23 cellular contexts compared by ENCODE assay signal in genomic region chr3:48997102-48997637, GRCh38. TPM values are rescaled to one million over a fixed set of nuclear protein-coding genes. Genes with fewer than 3 reads are reported as not detected.
DNase-seq lines count a peak whose midpoint lies in the region; ATAC-seq, FAIRE-seq and TF ChIP-seq lines count a peak whose summit lies in the region.
"Had no signal": no experiment of that assay in that cellular context is flagged by ENCODE, and none has a peak within 500 bp of the region (broad histone marks: within the 10 kb centered on the region; RNA-seq: fewer than 3 reads in every experiment).

No MANE protein-coding gene starts in this region.

- H2BK15ac ChIP-seq in H1 (ENCODE audit: low read length) = no peak overlapping the region

- no peaks in the 10 kb centered on the region for H3K9me3 ChIP-seq in DND-41 (ENCODE audit: insufficient read depth, low read length, severe bottlenecking)
- no peaks in the 10 kb centered on the region for H3K9me3 ChIP-seq in H1 (ENCODE audit: insufficient read depth in 2 of 2, low read depth in 1 of 2, low read length in 1 of 2)
- H3K9me3 ChIP-seq: body of pancreas, heart right ventricle, MG63, pancreas, tibial artery had no signal

- no peak overlapping the region for H2BK20ac ChIP-seq in H1 (ENCODE audit: low read length)

- H3K79me1 ChIP-seq in H1 (ENCODE audit: low read depth, low read length) = peaks cover 3% of the 10 kb centered on the region

- ATAC-seq in DND-41 (ENCODE audit: insufficient read depth, low read depth) = 0 out of 3 replicates have a peak, but pooled peaks have one; percentile 27
- ATAC-seq: heart right ventricle; left lobe of liver; natural killer cell; stimulated activated memory B cell treated with anti-CD40 and anti-IgM and Interleukin-4, amounts not matched to agents 10 μg/mL and 1 μg/mL and 100 μg/mL, for 72 hours had no signal

- no peaks in the 10 kb centered on the region for H3K79me2 ChIP-seq in DND-41 (ENCODE audit: insufficient read depth, low read length)
- H3K79me2 ChIP-seq in H1 (ENCODE audit: control insufficient read depth in 1 of 2, insufficient read depth in 2 of 2, low read length in 2 of 2) = peaks cover 0 to under 1% of the 10 kb centered on the region in 2 experiments; a peak in 2 of 4 replicates

- H3K36me3 ChIP-seq in DND-41 (ENCODE audit: insufficient read depth, low read length) (peaks cover 4% of the 10 kb centered on the region; the same call in 1 of the 2 replicates), H1 (ENCODE audit: control insufficient read depth in 2 of 4, insufficient read depth in 4 of 4, low read length in 3 of 4) (peaks cover 0 to 3% (median 0%) of the 10 kb centered on the region in 4 experiments; a peak in 2 of 8 replicates)
- H3K36me3 ChIP-seq: MG63, pancreas had no signal

- no peak for DNase-seq in DND-41
- no peak for DNase-seq in RWPE1 (ENCODE audit: low spot score)
- DNase-seq in H1 (ENCODE audit: low read depth in 1 of 2, low spot score in 2 of 2) = no peak
- no peak for DNase-seq in T-helper 1 cell
- no peak for DNase-seq in germinal center (ENCODE audit: low spot score)
- DNase-seq in stimulated activated CD4-positive, alpha-beta T cell treated with anti-CD3 and anti-CD28 coated beads, Interleukin-2, amount 100 ng/mL, for 48 hours = no peak
- DNase-seq: ACHN; activated CD4-positive, alpha-beta T cell treated with anti-CD3 and anti-CD28 coated beads for 48 hours; activated naive CD8-positive, alpha-beta T cell treated with anti-CD3 and anti-CD28 coated beads, Interleukin-2, amount 10 ng/mL, durations not matched to agents 7 days and 5 days; body of pancreas; heart right ventricle; MG63; natural killer cell; NCI-H1417 treated with DMSO at 0.1 percent for 48 hours; NCI-H2107; NCI-H524 treated with DMSO at 0.1 percent for 48 hours; pancreas; tibial artery had no signal

- no peaks in the 10 kb centered on the region for H3K27me3 ChIP-seq in DND-41 (ENCODE audit: insufficient read depth, low read length, poor library complexity)
- H3K27me3 ChIP-seq in H1 (replicated peaks in 1 of 4; ENCODE audit: control insufficient read depth in 3 of 4, extremely low read depth in 1 of 4, insufficient read depth in 3 of 4, low read length in 3 of 4) = no peaks in the 10 kb centered on the region
- H3K27me3 ChIP-seq: body of pancreas, heart right ventricle, MG63, pancreas, tibial artery had no signal

- H2BK12ac ChIP-seq in H1 (ENCODE audit: low read depth, low read length) = no peak overlapping the region

- H3K9ac ChIP-seq in DND-41 (ENCODE audit: low read depth, low read length) = no peak overlapping the region
- H3K9ac ChIP-seq in H1 (replicated peaks in 1 of 4; ENCODE audit: extremely low read depth in 1 of 4, low read depth in 3 of 4, low read length in 3 of 4) = no peak overlapping the region

- H2AK5ac ChIP-seq in H1 (ENCODE audit: low read depth, low read length) = no peak overlapping the region

- H2BK120ac ChIP-seq in H1 (replicated peaks; ENCODE audit: low read depth, low read length) = no peak overlapping the region

- no peaks in the 10 kb centered on the region for H3K23me2 ChIP-seq in H1 (ENCODE audit: low read depth, low read length)

- no peak for TF ChIP-seq POLR2A in H1 (IDR thresholded peaks at IDR 0.05; ENCODE audit: control extremely low read depth in 1 of 2, low read depth in 2 of 2, low read length in 2 of 2)

- 0 out of 2 replicates have a peak overlapping the region, but pooled peaks have one; percentile 5 for H4K8ac ChIP-seq in H1 (ENCODE audit: extremely low read depth, insufficient read depth, low read length)

- H3K4me2 ChIP-seq in DND-41 (ENCODE audit: insufficient read depth, low read length) (no peak overlapping the region), H1 (ENCODE audit: insufficient read depth in 1 of 2, low read depth in 2 of 2, low read length in 2 of 2) (no peak overlapping the region)

- no peak for FAIRE-seq in H1 (lab: Jason Lieb, UNC)
- FAIRE-seq: pancreas, TTC549 had no signal

- POLR2A ChIA-PET in RWPE1 (lab: Yijun Ruan, JAX; ENCODE audit: low non-redundant PET) (no interaction called here), H1 (lab: Charles Lee; ENCODE audit: partially characterized antibody) (interaction anchor here (0.6 to 38.8 kb wide), 5 partner anchors 5 to 123 kb away, joined by 3 to 1518 read pairs (median 4); partner anchors contain the start of genes DALRD3, IMPDH2, NDUFAF3 and P4HTM)

- no peak overlapping the region for H3K18ac ChIP-seq in H1 (ENCODE audit: extremely low read depth, low read length)

- H2AFZ ChIP-seq in DND-41 (ENCODE audit: low read depth, low read length) (no peak overlapping the region), H1 (ENCODE audit: low read length) (no peak overlapping the region)

- 88% methylated on average over 8 of the region's 8 CpGs; no CpG with 5 or more reads in 1 of the 2 experiments for WGBS in H1 (ENCODE audit: extremely low coverage in 1 of 2, insufficient coverage in 1 of 2, insufficient read length in 1 of 2, insufficient replicate concordance in 2 of 2, low coverage in 1 of 2, low lambda C conversion rate in 2 of 2, missing lambda C conversion rate in 1 of 2), 2 experiments

- CTCF ChIA-PET in RWPE1 (lab: Yijun Ruan, JAX) = interaction anchor here (0.6 kb wide), 1 partner anchor 9 kb away, joined by 6 read pairs; no protein-coding TSS in a partner anchor
- CTCF ChIA-PET in H1 (lab: Charles Lee; ENCODE audit: partially characterized antibody) = interaction anchor here (0.9 to 19.9 kb wide), 6 partner anchors 8 to 261 kb away, joined by 3 to 467 read pairs (median 4); partner anchors contain the start of genes DALRD3, NDUFAF3, PRKAR2A and WDR6

- H3K4me1 ChIP-seq in DND-41 (ENCODE audit: insufficient read depth, low read length) = peaks cover under 1% of the 10 kb centered on the region; the same call in 1 of the 2 replicates
- peaks cover 0 to 17% (median 7%) of the 10 kb centered on the region in 4 experiments; a peak in 5 of 7 replicates for H3K4me1 ChIP-seq in H1 (replicated peaks in 1 of 4; ENCODE audit: control insufficient read depth in 3 of 4, insufficient read depth in 4 of 4, low read length in 3 of 4)

- no peak overlapping the region for H3K27ac ChIP-seq in DND-41 (ENCODE audit: low read length)
- H3K27ac ChIP-seq in RWPE1 = peak overlapping the region; percentile 21
- H3K27ac ChIP-seq in H1 (ENCODE audit: low read depth, low read length) = no peak overlapping the region
- H3K27ac ChIP-seq: body of pancreas, C4-2B, coronary artery, heart right ventricle, pancreas, tibial artery had no signal

- no peak overlapping the region for H3K14ac ChIP-seq in H1 (ENCODE audit: insufficient read length)

- H4K20me1 ChIP-seq in DND-41 (ENCODE audit: insufficient read depth, low read length) = 0 out of 2 replicates have a peak, but pooled peaks cover 2% of the 10 kb centered on the region
- peaks cover 0 to 4% of the 10 kb centered on the region in 2 experiments for H4K20me1 ChIP-seq in H1 (replicated peaks in 1 of 2; ENCODE audit: control insufficient read depth in 1 of 2, insufficient read depth in 2 of 2, low read length in 2 of 2)

- H3K23ac ChIP-seq in H1 (ENCODE audit: insufficient read length) = no peak overlapping the region

- no peak for TF ChIP-seq EP300 in H1 (IDR thresholded peaks at IDR 0.05; ENCODE audit: borderline replicate concordance in 1 of 2, low read depth in 2 of 2, low read length in 2 of 2)

- no peak overlapping the region for H2BK5ac ChIP-seq in H1 (ENCODE audit: low read depth, low read length)

- no peak overlapping the region for H4K5ac ChIP-seq in H1 (ENCODE audit: insufficient read length, low read depth, low read length)

- TF ChIP-seq CTCF in DND-41 (IDR thresholded peaks at IDR 0.05; ENCODE audit: borderline replicate concordance, extremely low read depth, low read length, poor library complexity, severe bottlenecking) (peak; percentile 39), RWPE1 (conservative IDR thresholded peaks at IDR 0.05; ENCODE audit: low read depth) (no peak), H1 (IDR thresholded peaks at IDR 0.05; ENCODE audit: control extremely low read depth in 1 of 3, insufficient read depth in 1 of 3, low read depth in 1 of 3, low read length in 3 of 3) (peak in 2 of 3 experiments; percentile 8 to 20; a peak in 1 of 4 replicates)

- no peak overlapping the region for H4K91ac ChIP-seq in H1 (replicated peaks; ENCODE audit: insufficient read length, low read length)

- no peak overlapping the region for H3K4ac ChIP-seq in H1 (replicated peaks; ENCODE audit: insufficient read length, low read depth, low read length)

- H3K56ac ChIP-seq in H1 (replicated peaks; ENCODE audit: insufficient read length, low read depth, low read length) = no peak overlapping the region

- H3K4me3 ChIP-seq in DND-41 (ENCODE audit: low read depth in 1 of 2, low read length in 2 of 2) (no peak overlapping the region), H1 (ENCODE audit: extremely low read depth in 1 of 4, insufficient read depth in 2 of 4, low read depth in 3 of 4, low read length in 4 of 4) (no peak overlapping the region)
- H3K4me3 ChIP-seq: body of pancreas, coronary artery, heart right ventricle, MG63, pancreas, tibial artery had no signal

- TF ChIP-seq RAD21 in H1 (IDR thresholded peaks at IDR 0.05 in 1 of 2, conservative IDR thresholded peaks at IDR 0.05 in 1 of 2; ENCODE audit: low read depth in 2 of 2, low read length in 2 of 2) = no peak

RNA-seq across cellular contexts. Expression of gene P4HTM, which starts 7.1 kb away (rescaled TPM):
- 18.6 and 19.1 TPM in 2 replicates for total RNA-seq in H1 (2021; fragmentation: NEBNext Ultra II Directional; extraction: Animal tissue kit (Norgen Biotek cat#: 25700))
- polyA plus RNA-seq in H1 (2011; rRNA removed) = 25.4 and 31.1 TPM in 2 replicates
- polyA plus RNA-seq in H1 (2011; cell fraction: cytosol; rRNA removed) = 29.9 TPM
- 89.3 TPM for polyA plus RNA-seq in H1 (2011; cell fraction: nucleus; rRNA removed)
- polyA plus RNA-seq in H1 (2012, experiment 1 of 2) = 12.6 to 22.7 TPM (median 21.6 TPM) in 4 replicates
- 14.0 TPM for polyA plus RNA-seq in H1 (2012, experiment 2 of 2)
- 18.0 TPM for polyA plus RNA-seq in H1 (2013, experiment 1 of 2)
- polyA plus RNA-seq in H1 (2013, experiment 2 of 2) = 14.1 TPM
- 34.6 and 38.0 TPM in 2 replicates for polyA minus RNA-seq in H1 (2011; rRNA and poly(A)+ RNA removed)
- polyA minus RNA-seq in H1 (2011; cell fraction: cytosol; rRNA and poly(A)+ RNA removed) = 24.7 TPM
- polyA minus RNA-seq in H1 (2011; cell fraction: nucleus; rRNA and poly(A)+ RNA removed) = 72.0 TPM

RNA-seq across cellular contexts. Expression of gene WDR6, which starts 10.0 kb away (rescaled TPM):
- 180 and 187 TPM in 2 replicates for total RNA-seq in H1 (2021; fragmentation: NEBNext Ultra II Directional; extraction: Animal tissue kit (Norgen Biotek cat#: 25700))
- 257 and 340 TPM in 2 replicates for polyA plus RNA-seq in H1 (2011; rRNA removed)
- 262 TPM for polyA plus RNA-seq in H1 (2011; cell fraction: cytosol; rRNA removed)
- 878 TPM for polyA plus RNA-seq in H1 (2011; cell fraction: nucleus; rRNA removed)
- polyA plus RNA-seq in H1 (2012, experiment 1 of 2) = 176 to 244 TPM (median 215 TPM) in 4 replicates
- polyA plus RNA-seq in H1 (2012, experiment 2 of 2) = 172 TPM
- 84.5 TPM for polyA plus RNA-seq in H1 (2013, experiment 1 of 2)
- 77.8 TPM for polyA plus RNA-seq in H1 (2013, experiment 2 of 2)
- 252 and 296 TPM in 2 replicates for polyA minus RNA-seq in H1 (2011; rRNA and poly(A)+ RNA removed)
- polyA minus RNA-seq in H1 (2011; cell fraction: cytosol; rRNA and poly(A)+ RNA removed) = 109 TPM
- 118 TPM for polyA minus RNA-seq in H1 (2011; cell fraction: nucleus; rRNA and poly(A)+ RNA removed)

RNA-seq across cellular contexts. Expression of gene DALRD3, which starts 21.2 kb away (rescaled TPM):
- 30.4 and 31.6 TPM in 2 replicates for total RNA-seq in H1 (2021; fragmentation: NEBNext Ultra II Directional; extraction: Animal tissue kit (Norgen Biotek cat#: 25700))
- 86.5 and 95.3 TPM in 2 replicates for polyA plus RNA-seq in H1 (2011; rRNA removed)
- polyA plus RNA-seq in H1 (2011; cell fraction: cytosol; rRNA removed) = 73.1 TPM
- 140 TPM for polyA plus RNA-seq in H1 (2011; cell fraction: nucleus; rRNA removed)
- 34.7 to 40.6 TPM (median 39.8 TPM) in 4 replicates for polyA plus RNA-seq in H1 (2012, experiment 1 of 2)
- polyA plus RNA-seq in H1 (2012, experiment 2 of 2) = 74.3 TPM
- 33.5 TPM for polyA plus RNA-seq in H1 (2013, experiment 1 of 2)
- polyA plus RNA-seq in H1 (2013, experiment 2 of 2) = 33.7 TPM
- 87.2 and 103 TPM in 2 replicates for polyA minus RNA-seq in H1 (2011; rRNA and poly(A)+ RNA removed)
- polyA minus RNA-seq in H1 (2011; cell fraction: cytosol; rRNA and poly(A)+ RNA removed) = 32.7 TPM
- polyA minus RNA-seq in H1 (2011; cell fraction: nucleus; rRNA and poly(A)+ RNA removed) = 48.1 TPM

RNA-seq across cellular contexts. Expression of gene NDUFAF3, which starts 24.8 kb away (rescaled TPM):
- 26.2 and 27.8 TPM in 2 replicates for total RNA-seq in H1 (2021; fragmentation: NEBNext Ultra II Directional; extraction: Animal tissue kit (Norgen Biotek cat#: 25700))
- 45.5 and 52.1 TPM in 2 replicates for polyA plus RNA-seq in H1 (2011; rRNA removed)
- polyA plus RNA-seq in H1 (2011; cell fraction: cytosol; rRNA removed) = 31.7 TPM
- 38.4 TPM for polyA plus RNA-seq in H1 (2011; cell fraction: nucleus; rRNA removed)
- 10.4 to 48.0 TPM (median 37.5 TPM) in 4 replicates for polyA plus RNA-seq in H1 (2012, experiment 1 of 2)
- 25.5 TPM for polyA plus RNA-seq in H1 (2012, experiment 2 of 2)
- 38.2 TPM for polyA plus RNA-seq in H1 (2013, experiment 1 of 2)
- 40.2 TPM for polyA plus RNA-seq in H1 (2013, experiment 2 of 2)
- 15.3 and 24.4 TPM in 2 replicates for polyA minus RNA-seq in H1 (2011; rRNA and poly(A)+ RNA removed)
- polyA minus RNA-seq in H1 (2011; cell fraction: cytosol; rRNA and poly(A)+ RNA removed) = 24.3 TPM
- 52.4 TPM for polyA minus RNA-seq in H1 (2011; cell fraction: nucleus; rRNA and poly(A)+ RNA removed)

RNA-seq across cellular contexts. Expression of gene IMPDH2, which starts 32.0 kb away (rescaled TPM):
- 409 and 419 TPM in 2 replicates for total RNA-seq in H1 (2021; fragmentation: NEBNext Ultra II Directional; extraction: Animal tissue kit (Norgen Biotek cat#: 25700))
- polyA plus RNA-seq in H1 (2011; rRNA removed) = 363 and 374 TPM in 2 replicates
- polyA plus RNA-seq in H1 (2011; cell fraction: cytosol; rRNA removed) = 511 TPM
- 1,029 TPM for polyA plus RNA-seq in H1 (2011; cell fraction: nucleus; rRNA removed)
- polyA plus RNA-seq in H1 (2012, experiment 1 of 2) = 385 to 517 TPM (median 516 TPM) in 4 replicates
- 474 TPM for polyA plus RNA-seq in H1 (2012, experiment 2 of 2)
- polyA plus RNA-seq in H1 (2013, experiment 1 of 2) = 339 TPM
- 323 TPM for polyA plus RNA-seq in H1 (2013, experiment 2 of 2)
- 836 and 1,078 TPM in 2 replicates for polyA minus RNA-seq in H1 (2011; rRNA and poly(A)+ RNA removed)
- 367 TPM for polyA minus RNA-seq in H1 (2011; cell fraction: cytosol; rRNA and poly(A)+ RNA removed)
- 252 TPM for polyA minus RNA-seq in H1 (2011; cell fraction: nucleus; rRNA and poly(A)+ RNA removed)
